In genomic region chr14:32784408-32784807, GRCh38 we compare ENCODE assay signal across 20 cellular contexts.
"Had no signal": no experiment of that assay in that cellular context is flagged by ENCODE, and none has a peak within 500 bp of the region (broad histone marks: within the 10 kb centered on the region; RNA-seq: fewer than 3 reads in every experiment).

No MANE protein-coding gene starts in this region.

- H3K4me3 ChIP-seq: MG63 had no signal

- H3K9ac ChIP-seq: SK-N-SH had no signal

- H3K27me3 ChIP-seq: MG63 had no signal

- ATAC-seq: T-cell had no signal

- DNase-seq: Karpas-422, KBM-7, MG63, NCI-H1092, NCI-H1105 treated with DMSO at 0.1 percent for 48 hours, NCI-H1417 treated with DMSO at 0.1 percent for 48 hours, NCI-H146, NCI-H1694 treated with DMSO at 0.1 percent for 48 hours, NCI-H1930, NCI-H2081, NCI-H2227 treated with DMSO at 0.1 percent for 48 hours, NCI-H524, NCI-H526 treated with DMSO at 0.1 percent for 48 hours, NCI-H748 treated with DMSO at 0.1 percent for 48 hours, RPMI8226, SHP77, SK-N-SH, SW 1271, T-cell had no signal

- H3K4me2 ChIP-seq: SK-N-SH had no signal

- H3K36me3 ChIP-seq: MG63 had no signal

- FAIRE-seq: RCC 7860 had no signal

- H3K9me3 ChIP-seq: MG63, SK-N-SH had no signal
